24 cellular contexts compared by ENCODE assay signal in genomic region chr1:52022133-52022532, GRCh38. TPM values are rescaled to one million over a fixed set of nuclear protein-coding genes. Genes with fewer than 3 reads are reported as not detected.
"Had no signal": no experiment of that assay in that cellular context is flagged by ENCODE, and none has a peak within 500 bp of the region (broad histone marks: within the 10 kb centered on the region; RNA-seq: fewer than 3 reads in every experiment).

No MANE protein-coding gene starts in this region.

- FAIRE-seq: colon, endometrium, keratinocyte had no signal

- H3K4me1 ChIP-seq: foreskin keratinocyte, lower lobe of right lung, parathyroid adenoma, prostate gland, spleen, testis, tibial artery had no signal

- ATAC-seq: effector memory CD8-positive, alpha-beta T cell; esophagus mucosa; foreskin keratinocyte; left ventricle myocardium superior; lower lobe of right lung; mucosa of descending colon; natural killer cell treated with Interleukin-12 subunit alpha and Interleukin-12 subunit beta and Interleukin-15 and Interleukin-18, amount 100 ng/mL, for 72 hours; right cardiac atrium; stimulated activated memory B cell treated with anti-CD40 and anti-IgM and Interleukin-4, amounts not matched to agents 10 μg/mL and 1 μg/mL and 100 μg/mL, for 72 hours; stimulated activated naive CD8-positive, alpha-beta T cell treated with anti-CD3 and anti-CD28 coated beads, Interleukin-15, Interleukin-2, amounts not matched to agents 100 U/mL and 50 U/mL, for 24 hours had no signal

- DNase-seq: central memory CD4-positive, alpha-beta T cell; effector memory CD8-positive, alpha-beta T cell; foreskin keratinocyte; left ventricle myocardium superior; lower lobe of right lung; mucosa of descending colon; naive B cell; right cardiac atrium; spleen; stimulated activated CD4-positive, alpha-beta T cell treated with anti-CD3 and anti-CD28 coated beads, Interleukin-4, amount 100 ng/mL, for 4 hours; stimulated activated naive CD8-positive, alpha-beta T cell treated with anti-CD3 and anti-CD28 coated beads, Interleukin-15, Interleukin-2, amounts not matched to agents 100 U/mL and 50 U/mL, for 24 hours; substantia nigra; testis; tibial artery had no signal

- H3K9ac ChIP-seq: parathyroid adenoma had no signal

- H2AFZ ChIP-seq: parathyroid adenoma had no signal

- H3K4me3 ChIP-seq: lower lobe of right lung, mucosa of descending colon, prostate gland, skin epidermis, spleen, testis, tibial artery had no signal

- H3K79me2 ChIP-seq: parathyroid adenoma had no signal

- H3K27me3 ChIP-seq: foreskin keratinocyte, spleen, testis, tibial artery had no signal

- H3K9me3 ChIP-seq: lower lobe of right lung, mucosa of descending colon, prostate gland, spleen, testis, tibial artery had no signal

- H3K27ac ChIP-seq: epithelial cell of prostate, foreskin keratinocyte, lower lobe of right lung, parathyroid adenoma, prostate gland, skin epidermis, spleen, testis, tibial artery had no signal

RNA-seq across cellular contexts. Expression of gene RAB3B, which starts 31.6 kb away (rescaled TPM):
- total RNA-seq: left ventricle myocardium superior had no signal
